ENCODE assay signal across 10 cellular contexts in the genomic region with DNA sequence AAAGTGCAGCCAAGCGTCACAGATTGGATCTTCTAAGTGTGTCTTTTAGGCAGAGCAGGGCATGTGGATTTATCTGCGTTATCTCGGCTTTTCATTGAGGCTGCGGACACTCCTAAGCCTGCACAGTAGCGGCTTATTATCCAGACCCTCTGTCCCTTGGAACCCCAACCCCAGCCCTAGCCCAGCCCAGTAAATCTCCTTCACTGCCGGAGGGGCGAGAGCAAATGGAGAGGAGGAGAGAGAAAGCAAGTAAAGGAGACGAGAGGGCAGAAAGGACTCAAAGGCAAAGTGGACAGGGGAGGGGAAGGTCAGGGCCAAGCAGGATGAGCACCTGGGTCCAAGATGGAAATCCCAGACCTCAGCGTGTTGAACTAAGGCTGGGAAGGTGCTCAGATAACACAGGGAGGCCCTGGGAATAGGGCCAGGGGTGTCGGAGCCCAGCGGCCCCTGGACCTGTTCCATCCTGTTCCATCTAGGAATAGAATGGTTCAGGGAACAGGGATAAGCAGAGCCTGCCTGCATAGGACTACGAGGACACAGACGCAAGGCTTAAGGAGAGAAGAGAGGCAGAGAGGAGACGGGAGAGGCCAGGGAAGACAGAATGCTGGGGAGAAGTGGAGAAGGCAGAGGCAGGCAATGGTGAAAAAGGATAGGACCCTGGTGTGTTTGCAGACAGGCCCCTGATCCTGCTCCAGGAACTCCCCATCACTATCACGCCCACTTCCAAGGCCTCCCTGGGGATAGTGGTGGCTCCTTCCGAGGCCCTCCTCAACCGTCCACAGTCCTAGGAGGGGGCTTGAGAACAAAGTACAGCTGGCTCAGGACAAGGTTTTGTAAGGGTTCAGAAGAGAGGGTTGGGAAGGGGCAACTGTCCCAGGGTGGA.
DNase-seq lines count a peak whose midpoint lies in the region; ATAC-seq and TF ChIP-seq lines count a peak whose summit lies in the region.
"Had no signal": no experiment of that assay in that cellular context is flagged by ENCODE, and none has a peak within 500 bp of the region (broad histone marks: within the 10 kb centered on the region; RNA-seq: fewer than 3 reads in every experiment).

No MANE protein-coding gene starts in this region.

- peaks cover 30% of the 10 kb centered on the region for H4K20me1 ChIP-seq in BLaER1

- POLR2A ChIA-PET in HEK293 (lab: Yijun Ruan, JAX) = interaction anchor here (1.0 to 2.2 kb wide), 4 partner anchors 98 to 428 kb away, joined by 3 to 14 read pairs (median 3); no protein-coding TSS in a partner anchor

- H3K9ac ChIP-seq in BLaER1 = peak overlapping the region; percentile 45

- ATAC-seq in GM21360 (IDR thresholded peaks at IDR 0.05; ENCODE audit: unreplicated experiment) = no peak
- no peak for ATAC-seq in GM19395 (IDR thresholded peaks at IDR 0.05; ENCODE audit: unreplicated experiment)

- DNase-seq in coronary artery (ENCODE audit: low spot score) (peak; percentile 64), middle frontal gyrus (ENCODE audit: extremely low spot score, low spot score) (no peak), NCI-H2081 (lab: John Stamatoyannopoulos, UW) (no peak)

- H3K4me1 ChIP-seq in BLaER1 (peaks cover 39% of the 10 kb centered on the region), HEK293 (ENCODE audit: control insufficient read depth, insufficient read depth, low read length) (no peaks in the 10 kb centered on the region; the same call in 1 of the 2 replicates)

- H3K36me3 ChIP-seq in BLaER1 (no peaks in the 10 kb centered on the region), HEK293 (ENCODE audit: control insufficient read depth in 2 of 2, insufficient read depth in 1 of 2, low read length in 2 of 2) (no peaks in the 10 kb centered on the region)
- H3K36me3 ChIP-seq: pancreas had no signal

- CTCF ChIA-PET in HEK293 (lab: Yijun Ruan, JAX) = interaction anchor here (0.6 to 6.8 kb wide), 44 partner anchors 11 to 815 kb away, joined by 3 to 160 read pairs (median 4); a partner anchor contains a TSS

- peaks cover 8% of the 10 kb centered on the region for H3K27me3 ChIP-seq in BLaER1

- peak overlapping the region; percentile 13 to 44 (median 29) for H3K4me3 Mint-ChIP-seq in nephron

- H3K27ac Mint-ChIP-seq in nephron = no peak overlapping the region

- no peak for TF ChIP-seq CTCF in HEK293 (tag by site-specific recombination; IDR thresholded peaks at IDR 0.05)
- TF ChIP-seq CTCF in coronary artery (IDR thresholded peaks at IDR 0.05) = no peak
- TF ChIP-seq CTCF in nephron (IDR thresholded peaks at IDR 0.05; ENCODE audit: unreplicated experiment in 3 of 3) = no peak

- peak overlapping the region; percentile 96 for H3K4me2 ChIP-seq in BLaER1

- H3K9me3 Mint-ChIP-seq in nephron = peaks cover 18% of the 10 kb centered on the region
- H3K9me3 Mint-ChIP-seq: activated T-cell treated with anti-CD3 and anti-CD28 coated beads, Interleukin-2, amount 50 U/mL, for 4 hours had no signal

- H3K4me1 Mint-ChIP-seq in nephron = peaks cover 17% of the 10 kb centered on the region

- no peaks in the 10 kb centered on the region for H3K36me3 Mint-ChIP-seq in nephron (ENCODE audit: low read depth)

- peaks cover 72% of the 10 kb centered on the region for H3K27me3 Mint-ChIP-seq in nephron (ENCODE audit: low read depth)

- H3K27ac ChIP-seq in BLaER1 = no peak overlapping the region
- H3K27ac ChIP-seq in HEK293 (ENCODE audit: extremely low read depth, low read depth, low read length) = no peak overlapping the region
- H3K27ac ChIP-seq in coronary artery = no peak overlapping the region
- H3K27ac ChIP-seq: pancreas had no signal

- H3K4me3 ChIP-seq in BLaER1 = peak overlapping the region; percentile 59
- no peak overlapping the region for H3K4me3 ChIP-seq in HEK293 (ENCODE audit: low read depth, low read length)
- peak overlapping the region; percentile 59 for H3K4me3 ChIP-seq in coronary artery

- H3K9me3 ChIP-seq in BLaER1 (peaks cover 9% of the 10 kb centered on the region; the same call in 1 of the 2 replicates), HEK293 (ENCODE audit: control insufficient read depth, insufficient read depth, low read depth, low read length) (no peaks in the 10 kb centered on the region)
- H3K9me3 ChIP-seq: pancreas had no signal

TF ChIP-seq in HEK293, 187 proteins besides CTCF, POLR2A, EP300 and RAD21:
- TF ChIP-seq, protein P1, sequence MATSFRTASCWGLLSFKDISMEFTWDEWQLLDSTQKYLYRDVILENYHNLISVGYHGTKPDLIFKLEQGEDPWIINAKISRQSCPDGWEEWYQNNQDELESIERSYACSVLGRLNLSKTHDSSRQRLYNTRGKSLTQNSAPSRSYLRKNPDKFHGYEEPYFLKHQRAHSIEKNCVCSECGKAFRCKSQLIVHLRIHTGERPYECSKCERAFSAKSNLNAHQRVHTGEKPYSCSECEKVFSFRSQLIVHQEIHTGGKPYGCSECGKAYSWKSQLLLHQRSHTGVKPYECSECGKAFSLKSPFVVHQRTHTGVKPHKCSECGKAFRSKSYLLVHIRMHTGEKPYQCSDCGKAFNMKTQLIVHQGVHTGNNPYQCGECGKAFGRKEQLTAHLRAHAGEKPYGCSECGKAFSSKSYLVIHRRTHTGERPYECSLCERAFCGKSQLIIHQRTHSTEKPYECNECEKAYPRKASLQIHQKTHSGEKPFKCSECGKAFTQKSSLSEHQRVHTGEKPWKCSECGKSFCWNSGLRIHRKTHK (tag by site-specific recombination; IDR thresholded peaks at IDR 0.05) = no peak
- TF ChIP-seq EGR2 (tag by site-specific recombination; IDR thresholded peaks at IDR 0.05; ENCODE audit: low read depth) = 0 out of 2 replicates have a peak, but pooled peaks have one; percentile 5
- no peak for TF ChIP-seq ZNF266 (tag by site-specific recombination; IDR thresholded peaks at IDR 0.05; ENCODE audit: low read depth)
- TF ChIP-seq ZFHX2 (tag by site-specific recombination; conservative IDR thresholded peaks at IDR 0.05) = 0 out of 2 replicates have a peak, but pooled peaks have one; percentile 8
- TF ChIP-seq ZNF585B (tag by site-specific recombination; IDR thresholded peaks at IDR 0.05) = no peak
